ENCODE assay signal across 24 cellular contexts in the genomic region with DNA sequence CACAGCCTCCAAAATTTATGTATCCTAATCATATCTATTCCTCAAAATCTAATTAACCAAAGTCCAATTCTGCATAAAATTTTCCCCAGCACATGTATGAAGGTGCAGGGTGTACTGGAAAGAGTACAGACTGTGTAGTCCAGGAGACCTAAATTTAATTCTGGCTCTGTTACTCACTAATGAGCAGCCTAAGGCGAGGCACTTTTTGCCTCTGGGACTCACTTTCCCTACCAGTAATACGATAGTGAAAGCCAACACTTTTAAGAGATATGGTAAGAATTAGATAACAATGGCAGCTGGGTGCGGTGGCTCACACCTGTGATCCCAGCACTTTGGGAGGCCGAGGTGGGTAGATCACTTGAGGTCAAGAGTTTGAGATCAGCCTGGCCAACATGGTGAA.
"Had no signal": no experiment of that assay in that cellular context is flagged by ENCODE, and none has a peak within 500 bp of the region (broad histone marks: within the 10 kb centered on the region; RNA-seq: fewer than 3 reads in every experiment).

No MANE protein-coding gene starts in this region.

- DNase-seq: colonic mucosa; cortex of kidney; dermis blood vessel endothelial cell; dorsolateral prefrontal cortex; effector CD4-positive, alpha-beta T cell; effector CD8-positive, alpha-beta T cell; effector memory CD4-positive, alpha-beta T cell; effector memory CD8-positive, alpha-beta T cell; endodermal cell; esophagus squamous epithelium; foreskin fibroblast; foreskin keratinocyte; foreskin melanocyte; gastrocnemius medialis; glutamatergic neuron; head of caudate nucleus; heart left ventricle; heart right ventricle had no signal

- H3K27me3 Mint-ChIP-seq: dendritic cell treated with granulocyte-macrophage colony-stimulating factor and Interleukin-4, amounts not matched to agents 40 ng/mL and 50 ng/mL, for 4 days; effector memory CD8-positive, alpha-beta T cell had no signal

- H3K27me3 ChIP-seq: colonic mucosa, esophagus muscularis mucosa, esophagus squamous epithelium, foreskin keratinocyte, gastrocnemius medialis, gastroesophageal sphincter, heart left ventricle had no signal

- H3K27ac ChIP-seq: colonic mucosa, coronary artery, dorsolateral prefrontal cortex, epithelial cell of prostate, esophagus muscularis mucosa, esophagus squamous epithelium, foreskin keratinocyte, gastrocnemius medialis, gastroesophageal sphincter, heart left ventricle, heart right ventricle had no signal

- H3K4me3 Mint-ChIP-seq: dendritic cell treated with granulocyte-macrophage colony-stimulating factor and Interleukin-4, amounts not matched to agents 40 ng/mL and 50 ng/mL, for 4 days; effector memory CD8-positive, alpha-beta T cell; endodermal cell had no signal

- H3K27ac Mint-ChIP-seq: dendritic cell treated with granulocyte-macrophage colony-stimulating factor and Interleukin-4, amounts not matched to agents 40 ng/mL and 50 ng/mL, for 4 days; effector memory CD8-positive, alpha-beta T cell; endodermal cell had no signal

- ATAC-seq: effector memory CD8-positive, alpha-beta T cell; esophagus mucosa; foreskin keratinocyte; gastrocnemius medialis; gastroesophageal sphincter; heart left ventricle; heart right ventricle had no signal

- H3K4me1 ChIP-seq: colonic mucosa, esophagus muscularis mucosa, esophagus squamous epithelium, foreskin keratinocyte, gastrocnemius medialis, gastroesophageal sphincter, heart left ventricle, heart right ventricle had no signal

- H3K36me3 ChIP-seq: colonic mucosa, esophagus muscularis mucosa, esophagus squamous epithelium, gastrocnemius medialis, gastroesophageal sphincter, heart left ventricle, heart right ventricle had no signal

- H3K9me3 ChIP-seq: colonic mucosa, esophagus muscularis mucosa, esophagus squamous epithelium, gastrocnemius medialis, gastroesophageal sphincter had no signal

- H3K4me1 Mint-ChIP-seq: endodermal cell had no signal

- H3K4me3 ChIP-seq: colonic mucosa, coronary artery, dorsolateral prefrontal cortex, esophagus muscularis mucosa, esophagus squamous epithelium, gastrocnemius medialis, gastroesophageal sphincter, heart left ventricle, heart right ventricle had no signal

- H3K9me3 Mint-ChIP-seq: dendritic cell treated with granulocyte-macrophage colony-stimulating factor and Interleukin-4, amounts not matched to agents 40 ng/mL and 50 ng/mL, for 4 days had no signal
